ENCODE assay signal across 20 cellular contexts in the genomic region with DNA sequence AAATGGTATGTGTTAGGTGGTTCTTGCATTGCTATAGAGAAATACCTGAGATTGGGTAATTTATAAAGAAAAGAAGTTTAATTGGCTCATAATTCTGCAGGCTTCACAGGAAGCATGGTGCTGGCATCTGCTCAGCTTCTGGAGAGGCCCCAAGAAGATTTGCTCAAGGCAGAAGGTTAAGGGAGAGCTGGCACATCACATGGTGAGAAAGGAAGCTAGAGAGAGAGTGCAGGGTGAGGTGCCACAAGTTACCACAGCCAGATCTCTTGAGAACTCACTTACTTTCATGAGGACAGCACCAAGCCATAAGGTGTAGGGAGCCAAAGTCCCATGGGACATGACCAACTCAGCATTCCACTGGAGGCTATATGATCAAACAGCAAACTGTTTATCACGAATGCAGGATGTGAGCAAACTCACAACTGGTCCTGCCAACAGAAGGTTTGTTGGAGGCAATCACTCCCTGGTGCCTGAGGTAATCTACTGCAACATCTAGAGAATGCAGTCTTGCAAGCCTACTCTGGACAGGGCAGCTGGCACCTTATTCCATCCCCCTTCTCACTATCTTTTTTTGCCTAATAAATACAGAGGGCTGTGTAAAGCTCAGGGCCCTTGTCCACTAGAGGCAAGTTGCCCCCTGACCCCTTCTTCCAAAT. TPM values are rescaled to one million over a fixed set of nuclear protein-coding genes. Genes with fewer than 3 reads are reported as not detected.
A peak's percentile ranks its signal among the peaks of the same experiment; 100 is the strongest.
DNase-seq lines count a peak whose midpoint lies in the region; ATAC-seq and TF ChIP-seq lines count a peak whose summit lies in the region.
"Had no signal": no experiment of that assay in that cellular context is flagged by ENCODE, and none has a peak within 500 bp of the region (broad histone marks: within the 10 kb centered on the region; RNA-seq: fewer than 3 reads in every experiment).

No MANE protein-coding gene starts in this region.

- no peaks in the 10 kb centered on the region for H3K9me3 Mint-ChIP-seq in stimulated activated effector memory CD8-positive, alpha-beta T cell treated with anti-CD3 and anti-CD28 coated beads, Interleukin-12 subunit alpha, Interleukin-12 subunit beta, amount 100 ng/mL, for 72 hours

- intact Hi-C loops in PC-9 (cut with micrococcal nuclease; ENCODE audit: unreplicated experiment) = no loop called here

- no peaks in the 10 kb centered on the region for H3K4me1 ChIP-seq in PC-9 (replicated peaks; ENCODE audit: insufficient read depth)

- CTCF ChIA-PET in PC-9 (lab: Charles Lee) = no interaction called here

- H3K4me2 ChIP-seq in PC-9 = no peak overlapping the region
- H3K4me2 ChIP-seq: SK-N-SH had no signal

- no peak overlapping the region for H3K27ac ChIP-seq in PC-9
- peak overlapping the region; percentile 15 for H3K27ac ChIP-seq in epithelial cell of prostate

- H3K27me3 ChIP-seq in MG63 (no peaks in the 10 kb centered on the region), PC-9 (ENCODE audit: insufficient read depth, low read depth) (no peaks in the 10 kb centered on the region)

- H3K36me3 ChIP-seq in MG63 (no peaks in the 10 kb centered on the region), PC-9 (ENCODE audit: low read depth) (no peaks in the 10 kb centered on the region)

- H2AFZ ChIP-seq in PC-9 = no peak overlapping the region

- no peaks in the 10 kb centered on the region for H3F3A ChIP-seq in PC-9 (ENCODE audit: insufficient read depth, low read depth)

- BruUV-seq in PC-9 (replicated peaks; lab: Mats Ljungman, UMichigan) = no TSS peak

- no peak for TF ChIP-seq CTCF in PC-9 (conservative IDR thresholded peaks at IDR 0.05)

- H3K79me2 ChIP-seq in PC-9 (ENCODE audit: low read depth) = no peaks in the 10 kb centered on the region

- no peaks in the 10 kb centered on the region for H3K36me3 Mint-ChIP-seq in stimulated activated effector memory CD8-positive, alpha-beta T cell treated with anti-CD3 and anti-CD28 coated beads, Interleukin-12 subunit alpha, Interleukin-12 subunit beta, amount 100 ng/mL, for 72 hours
- H3K36me3 Mint-ChIP-seq: CD4-positive, CD25-positive, alpha-beta regulatory T cell had no signal

- no peaks in the 10 kb centered on the region for H4K20me1 ChIP-seq in PC-9 (ENCODE audit: insufficient read depth)

- peak; percentile 2 for DNase-seq in MG63
- DNase-seq in PC-9 = peak; percentile 1 to 39
- DNase-seq in epithelial cell of prostate (ENCODE audit: low read depth, low spot score) = no peak
- DNase-seq in stimulated activated effector memory CD8-positive, alpha-beta T cell treated with anti-CD3 and anti-CD28 coated beads, Interleukin-12 subunit alpha, Interleukin-12 subunit beta, amount 100 ng/mL, for 72 hours (ENCODE audit: low spot score in 2 of 2) = no peak
- DNase-seq in middle frontal gyrus (ENCODE audit: extremely low spot score, low spot score) = no peak
- DNase-seq: CD4-positive, CD25-positive, alpha-beta regulatory T cell; COR-L47; DMS79; KG1; NCI-H1105; NCI-H146; NCI-H2029; NCI-H345; NCI-H524 treated with DMSO at 0.1 percent for 48 hours; SIG-M5; SK-N-SH had no signal

- no peak for ATAC-seq in stimulated activated effector memory CD8-positive, alpha-beta T cell treated with anti-CD3 and anti-CD28 coated beads, Interleukin-12 subunit alpha, Interleukin-12 subunit beta, amount 100 ng/mL, for 72 hours
- ATAC-seq in GM19452 (IDR thresholded peaks at IDR 0.05; ENCODE audit: unreplicated experiment) = no peak
- ATAC-seq in GM18517 (IDR thresholded peaks at IDR 0.05; ENCODE audit: unreplicated experiment) = no peak

- peak overlapping the region; percentile 63 for H3K27ac Mint-ChIP-seq in stimulated activated effector memory CD8-positive, alpha-beta T cell treated with anti-CD3 and anti-CD28 coated beads, Interleukin-12 subunit alpha, Interleukin-12 subunit beta, amount 100 ng/mL, for 72 hours
- H3K27ac Mint-ChIP-seq: CD4-positive, CD25-positive, alpha-beta regulatory T cell had no signal

- H3K4me1 Mint-ChIP-seq in stimulated activated effector memory CD8-positive, alpha-beta T cell treated with anti-CD3 and anti-CD28 coated beads, Interleukin-12 subunit alpha, Interleukin-12 subunit beta, amount 100 ng/mL, for 72 hours = no peaks in the 10 kb centered on the region
- H3K4me1 Mint-ChIP-seq: CD4-positive, CD25-positive, alpha-beta regulatory T cell had no signal

- H3K9me3 ChIP-seq in MG63 (0 out of 2 replicates have a peak, but pooled peaks cover 4% of the 10 kb centered on the region), PC-9 (ENCODE audit: insufficient read depth, low read depth) (no peaks in the 10 kb centered on the region; the same call in 1 of the 2 replicates)
- H3K9me3 ChIP-seq: SK-N-SH had no signal

- POLR2A ChIA-PET in PC-9 (lab: Charles Lee; ENCODE audit: unreplicated experiment) = no interaction called here

- H3K4me3 Mint-ChIP-seq in stimulated activated effector memory CD8-positive, alpha-beta T cell treated with anti-CD3 and anti-CD28 coated beads, Interleukin-12 subunit alpha, Interleukin-12 subunit beta, amount 100 ng/mL, for 72 hours = no peak overlapping the region
- H3K4me3 Mint-ChIP-seq: CD4-positive, CD25-positive, alpha-beta regulatory T cell had no signal

- H3K9me2 ChIP-seq in PC-9 (ENCODE audit: insufficient read depth) = no peaks in the 10 kb centered on the region
- H3K9me2 ChIP-seq: SK-N-SH had no signal

- no peak overlapping the region for H3K4me3 ChIP-seq in MG63
- H3K4me3 ChIP-seq in PC-9 = no peak overlapping the region

RNA-seq across cellular contexts. Expression of a gene that starts 28.1 kb away (rescaled TPM):
- not detected in 2 replicates for total RNA-seq in MG63 (2014; rRNA removed; shearing (Covaris generic); ENCODE audit: low replicate concordance)
- total RNA-seq in PC-9 (2021) = not detected in 2 replicates
- total RNA-seq: H1, RPMI7951 had no signal

RNA-seq across cellular contexts. Expression of a gene that starts 45.0 kb away (rescaled TPM):
- not detected in 2 replicates for total RNA-seq in MG63 (2014; rRNA removed; shearing (Covaris generic); ENCODE audit: low replicate concordance)
- total RNA-seq in PC-9 (2021) = not detected in 2 replicates
- total RNA-seq: H1, RPMI7951 had no signal

Comparison
In these comparisons a context has a peak if more than half of its experiments do, and no peak if none do; other contexts are left out.
1. DNase-seq: peak in MG63 (single experiment) and PC-9 (2 of 2); none in epithelial cell of prostate (single experiment), stimulated activated effector memory CD8-positive, alpha-beta T cell treated with anti-CD3 and anti-CD28 coated beads, Interleukin-12 subunit alpha, Interleukin-12 subunit beta, amount 100 ng/mL, for 72 hours (0 of 2) and middle frontal gyrus (single experiment).